In the genomic region with DNA sequence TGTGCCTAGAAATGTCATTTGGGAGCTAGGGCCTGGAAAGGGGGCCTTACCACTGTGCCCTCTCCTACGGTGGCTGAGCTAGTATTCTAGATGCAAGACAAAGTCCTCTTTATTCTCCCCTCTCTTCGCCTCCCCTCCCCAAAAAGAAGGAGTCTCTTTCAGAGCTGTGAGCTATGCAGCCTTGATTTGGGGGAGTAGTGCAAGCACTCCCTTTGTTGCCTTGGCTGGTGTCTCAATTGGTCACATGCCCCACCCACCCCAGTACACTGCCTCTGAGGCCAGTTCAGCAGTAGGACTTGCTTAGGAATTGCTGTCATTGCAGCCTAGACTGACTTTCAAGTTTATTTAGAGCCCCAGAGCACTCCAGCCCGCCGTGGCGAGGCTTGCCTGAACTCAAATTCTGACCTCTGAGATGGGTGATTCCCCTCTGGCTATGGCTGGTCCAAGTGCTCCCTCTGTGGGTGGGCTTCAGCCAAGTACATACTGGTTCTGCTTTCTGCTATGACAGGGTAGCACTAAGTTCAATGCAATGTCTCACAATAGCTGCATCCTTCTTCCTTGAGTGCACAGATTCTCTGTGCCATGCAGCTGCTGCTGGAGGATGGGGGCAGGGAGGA, we compare ENCODE assay signal across 9 cellular contexts. TPM values are rescaled to one million over a fixed set of nuclear protein-coding genes. Genes with fewer than 3 reads are reported as not detected.
DNase-seq lines count a peak whose midpoint lies in the region; ATAC-seq lines count a peak whose summit lies in the region.
"Had no signal": no experiment of that assay in that cellular context is flagged by ENCODE, and none has a peak within 500 bp of the region (broad histone marks: within the 10 kb centered on the region; RNA-seq: fewer than 3 reads in every experiment).

No MANE protein-coding gene starts in this region.

- H3K9me3 Mint-ChIP-seq in activated T-helper 1 cell treated with anti-CD3 and anti-CD28 coated beads, Interleukin-12 subunit alpha, Interleukin-12 subunit beta, Interleukin-2, Interleukin-4 antibody, amounts not matched to agents 30 ng/mL and 10 ng/mL and 1 ng/mL, durations not matched to agents 14 hours and 24 hours and 36 hours: no peaks in the 10 kb centered on the region
- peaks cover 0 to 14% (median 2%) of the 10 kb centered on the region in 9 donors for H3K9me3 Mint-ChIP-seq in naive thymus-derived CD8-positive, alpha-beta T cell
- H3K9me3 Mint-ChIP-seq in T-helper 2 cell treated with Interferon-gamma antibody and Interleukin-4, amounts not matched to agents 5 μg/mL and 100 μg/mL, for 36 hours: no peaks in the 10 kb centered on the region

- no peaks in the 10 kb centered on the region for H3K36me3 ChIP-seq in GM23248 (ENCODE audit: low read depth)
- H3K36me3 ChIP-seq: adrenal gland had no signal

- no peaks in the 10 kb centered on the region for H3K9me2 ChIP-seq in GM23248 (ENCODE audit: insufficient read depth)

- no peaks in the 10 kb centered on the region for H3K9me3 ChIP-seq in GM23248 (ENCODE audit: low read depth)
- H3K9me3 ChIP-seq: adrenal gland had no signal

- H3K27ac ChIP-seq in GM23248: no peak overlapping the region
- H3K27ac ChIP-seq: adrenal gland had no signal

- intact Hi-C loops in activated T-helper 1 cell treated with anti-CD3 and anti-CD28 coated beads, Interleukin-12 subunit alpha, Interleukin-12 subunit beta, Interleukin-2, Interleukin-4 antibody, amounts not matched to agents 30 ng/mL and 10 ng/mL and 1 ng/mL, durations not matched to agents 14 hours and 24 hours and 36 hours (cut with micrococcal nuclease): no loop called here

- no peak overlapping the region for H3K4me3 ChIP-seq in GM23248
- H3K4me3 ChIP-seq: adrenal gland had no signal

- H3K9ac ChIP-seq in GM23248: no peak overlapping the region

- H3K79me2 ChIP-seq in GM23248 (ENCODE audit: insufficient read depth): no peaks in the 10 kb centered on the region

- no peaks in the 10 kb centered on the region for H3F3A ChIP-seq in GM23248 (ENCODE audit: insufficient read depth)

- DNase-seq in activated T-helper 1 cell treated with Interleukin-2 at 50 U/mL for 16 hours (ENCODE audit: low read depth) (peak; percentile 2), KBM-7 (peak; percentile 49), GM23248 (no peak)
- no peak for DNase-seq in activated T-helper 1 cell treated with anti-CD3 and anti-CD28 coated beads, Interleukin-12 subunit alpha, Interleukin-12 subunit beta, Interleukin-2, Interleukin-4 antibody, amounts not matched to agents 30 ng/mL and 10 ng/mL and 1 ng/mL, durations not matched to agents 14 hours and 24 hours and 36 hours (ENCODE audit: low spot score)
- DNase-seq in activated naive CD4-positive, alpha-beta T cell treated with anti-CD3 and anti-CD28 coated beads, Interleukin-2, amount 50 U/mL, for 16 hours: peak; percentile 15
- peak in 9 of 10 donors; percentile 5 to 72 (median 22) for DNase-seq in naive thymus-derived CD8-positive, alpha-beta T cell
- DNase-seq in T-helper 2 cell treated with Interferon-gamma antibody and Interleukin-4, amounts not matched to agents 5 μg/mL and 100 μg/mL, for 36 hours (ENCODE audit: low spot score): no peak

- no peak overlapping the region for H3K27ac Mint-ChIP-seq in activated T-helper 1 cell treated with anti-CD3 and anti-CD28 coated beads, Interleukin-12 subunit alpha, Interleukin-12 subunit beta, Interleukin-2, Interleukin-4 antibody, amounts not matched to agents 30 ng/mL and 10 ng/mL and 1 ng/mL, durations not matched to agents 14 hours and 24 hours and 36 hours
- peak overlapping the region in 1 of 10 donors; percentile 23 for H3K27ac Mint-ChIP-seq in naive thymus-derived CD8-positive, alpha-beta T cell
- no peak overlapping the region for H3K27ac Mint-ChIP-seq in T-helper 2 cell treated with Interferon-gamma antibody and Interleukin-4, amounts not matched to agents 5 μg/mL and 100 μg/mL, for 36 hours

- POLR2A ChIA-PET in naive thymus-derived CD8-positive, alpha-beta T cell (lab: Charles Lee): no interaction called here

- H3K36me3 Mint-ChIP-seq in activated T-helper 1 cell treated with anti-CD3 and anti-CD28 coated beads, Interleukin-12 subunit alpha, Interleukin-12 subunit beta, Interleukin-2, Interleukin-4 antibody, amounts not matched to agents 30 ng/mL and 10 ng/mL and 1 ng/mL, durations not matched to agents 14 hours and 24 hours and 36 hours (ENCODE audit: low read depth): peaks cover 1% of the 10 kb centered on the region
- H3K36me3 Mint-ChIP-seq in naive thymus-derived CD8-positive, alpha-beta T cell: peaks cover 13 to 34% (median 15%) of the 10 kb centered on the region in 3 donors
- H3K36me3 Mint-ChIP-seq in T-helper 2 cell treated with Interferon-gamma antibody and Interleukin-4, amounts not matched to agents 5 μg/mL and 100 μg/mL, for 36 hours (ENCODE audit: low read depth): no peaks in the 10 kb centered on the region

- in situ Hi-C loops in KBM-7 (cut with MboI; ENCODE audit: low pct_unique_long_range_greater_than_20kb, low sequenced_read_pairs) (no loop called here), GM23248 (cut with MboI) (no loop called here)

- H3K4me2 ChIP-seq in GM23248 (ENCODE audit: unreplicated experiment): no peak overlapping the region

- H3K27me3 ChIP-seq in GM23248 (replicated peaks; ENCODE audit: insufficient read depth): peaks cover 7% of the 10 kb centered on the region; the same call in 1 of the 2 replicates
- H3K27me3 ChIP-seq: adrenal gland had no signal

- WGBS in GM23248 (ENCODE audit: low coverage in 1 of 2, low lambda C conversion rate in 2 of 2, missing lambda C conversion rate in 2 of 2), 2 experiments: 31 to 34% methylated on average over 5 of the region's 5 CpGs

- H2AFZ ChIP-seq in GM23248: no peak overlapping the region

- H3K27me3 Mint-ChIP-seq in activated T-helper 1 cell treated with anti-CD3 and anti-CD28 coated beads, Interleukin-12 subunit alpha, Interleukin-12 subunit beta, Interleukin-2, Interleukin-4 antibody, amounts not matched to agents 30 ng/mL and 10 ng/mL and 1 ng/mL, durations not matched to agents 14 hours and 24 hours and 36 hours (ENCODE audit: insufficient read depth): peaks cover 2% of the 10 kb centered on the region
- peaks cover 4 to 30% (median 15%) of the 10 kb centered on the region in 5 donors for H3K27me3 Mint-ChIP-seq in naive thymus-derived CD8-positive, alpha-beta T cell
- peaks cover 12% of the 10 kb centered on the region for H3K27me3 Mint-ChIP-seq in T-helper 2 cell treated with Interferon-gamma antibody and Interleukin-4, amounts not matched to agents 5 μg/mL and 100 μg/mL, for 36 hours (ENCODE audit: low read depth)

- no peaks in the 10 kb centered on the region for H3K4me1 ChIP-seq in GM23248 (ENCODE audit: insufficient read depth)
- H3K4me1 ChIP-seq: adrenal gland had no signal

- peak; percentile 98 for ATAC-seq in GM21737 (IDR thresholded peaks at IDR 0.05; ENCODE audit: unreplicated experiment)
- peak; percentile 43 to 72 for ATAC-seq in naive thymus-derived CD8-positive, alpha-beta T cell

- no peaks in the 10 kb centered on the region for H4K20me1 ChIP-seq in GM23248 (ENCODE audit: insufficient read depth)

- H3K4me3 Mint-ChIP-seq in activated T-helper 1 cell treated with anti-CD3 and anti-CD28 coated beads, Interleukin-12 subunit alpha, Interleukin-12 subunit beta, Interleukin-2, Interleukin-4 antibody, amounts not matched to agents 30 ng/mL and 10 ng/mL and 1 ng/mL, durations not matched to agents 14 hours and 24 hours and 36 hours: no peak overlapping the region
- no peak overlapping the region for H3K4me3 Mint-ChIP-seq in naive thymus-derived CD8-positive, alpha-beta T cell
- H3K4me3 Mint-ChIP-seq in T-helper 2 cell treated with Interferon-gamma antibody and Interleukin-4, amounts not matched to agents 5 μg/mL and 100 μg/mL, for 36 hours: no peak overlapping the region

- no peaks in the 10 kb centered on the region for H3K4me1 Mint-ChIP-seq in activated T-helper 1 cell treated with anti-CD3 and anti-CD28 coated beads, Interleukin-12 subunit alpha, Interleukin-12 subunit beta, Interleukin-2, Interleukin-4 antibody, amounts not matched to agents 30 ng/mL and 10 ng/mL and 1 ng/mL, durations not matched to agents 14 hours and 24 hours and 36 hours (ENCODE audit: low read depth)
- peaks cover 0 to 3% (median 0%) of the 10 kb centered on the region in 4 donors for H3K4me1 Mint-ChIP-seq in naive thymus-derived CD8-positive, alpha-beta T cell
- no peaks in the 10 kb centered on the region for H3K4me1 Mint-ChIP-seq in T-helper 2 cell treated with Interferon-gamma antibody and Interleukin-4, amounts not matched to agents 5 μg/mL and 100 μg/mL, for 36 hours (ENCODE audit: low read depth)

RNA-seq across cellular contexts. Expression of a gene that starts 37.0 kb away (rescaled TPM):
- 18.1 and 20.5 TPM in 2 replicates for total RNA-seq in activated T-helper 1 cell treated with anti-CD3 and anti-CD28 coated beads, Interleukin-12 subunit alpha, Interleukin-12 subunit beta, Interleukin-2, Interleukin-4 antibody, amounts not matched to agents 30 ng/mL and 10 ng/mL and 1 ng/mL, durations not matched to agents 14 hours and 24 hours and 36 hours
- 10 to 100 TPM; 29.9 to 31.6 TPM for total RNA-seq in naive thymus-derived CD8-positive, alpha-beta T cell
- 10 to 100 TPM; 14.7 to 24.1 (median 19.3) TPM for polyA plus RNA-seq in naive thymus-derived CD8-positive, alpha-beta T cell
- 21.4 and 22.1 TPM in 2 replicates for total RNA-seq in GM23248 (2014; rRNA removed; shearing (Covaris generic))
- polyA plus RNA-seq in GM23248 (2016; fragmentation: Nextera tagmentation; extraction: Ambion mirVana): 9.0 and 9.5 TPM in 2 replicates

Comparison
In these comparisons a context has a peak if more than half of its experiments do, and no peak if none do; other contexts are left out.
1. DNase-seq: peak in activated T-helper 1 cell treated with Interleukin-2 at 50 U/mL for 16 hours (single experiment), KBM-7 (single experiment), activated naive CD4-positive, alpha-beta T cell treated with anti-CD3 and anti-CD28 coated beads, Interleukin-2, amount 50 U/mL, for 16 hours (single experiment) and naive thymus-derived CD8-positive, alpha-beta T cell (9 of 10); none in activated T-helper 1 cell treated with anti-CD3 and anti-CD28 coated beads, Interleukin-12 subunit alpha, Interleukin-12 subunit beta, Interleukin-2, Interleukin-4 antibody, amounts not matched to agents 30 ng/mL and 10 ng/mL and 1 ng/mL, durations not matched to agents 14 hours and 24 hours and 36 hours (single experiment), GM23248 (single experiment) and T-helper 2 cell treated with Interferon-gamma antibody and Interleukin-4, amounts not matched to agents 5 μg/mL and 100 μg/mL, for 36 hours (single experiment).